In the genomic region with DNA sequence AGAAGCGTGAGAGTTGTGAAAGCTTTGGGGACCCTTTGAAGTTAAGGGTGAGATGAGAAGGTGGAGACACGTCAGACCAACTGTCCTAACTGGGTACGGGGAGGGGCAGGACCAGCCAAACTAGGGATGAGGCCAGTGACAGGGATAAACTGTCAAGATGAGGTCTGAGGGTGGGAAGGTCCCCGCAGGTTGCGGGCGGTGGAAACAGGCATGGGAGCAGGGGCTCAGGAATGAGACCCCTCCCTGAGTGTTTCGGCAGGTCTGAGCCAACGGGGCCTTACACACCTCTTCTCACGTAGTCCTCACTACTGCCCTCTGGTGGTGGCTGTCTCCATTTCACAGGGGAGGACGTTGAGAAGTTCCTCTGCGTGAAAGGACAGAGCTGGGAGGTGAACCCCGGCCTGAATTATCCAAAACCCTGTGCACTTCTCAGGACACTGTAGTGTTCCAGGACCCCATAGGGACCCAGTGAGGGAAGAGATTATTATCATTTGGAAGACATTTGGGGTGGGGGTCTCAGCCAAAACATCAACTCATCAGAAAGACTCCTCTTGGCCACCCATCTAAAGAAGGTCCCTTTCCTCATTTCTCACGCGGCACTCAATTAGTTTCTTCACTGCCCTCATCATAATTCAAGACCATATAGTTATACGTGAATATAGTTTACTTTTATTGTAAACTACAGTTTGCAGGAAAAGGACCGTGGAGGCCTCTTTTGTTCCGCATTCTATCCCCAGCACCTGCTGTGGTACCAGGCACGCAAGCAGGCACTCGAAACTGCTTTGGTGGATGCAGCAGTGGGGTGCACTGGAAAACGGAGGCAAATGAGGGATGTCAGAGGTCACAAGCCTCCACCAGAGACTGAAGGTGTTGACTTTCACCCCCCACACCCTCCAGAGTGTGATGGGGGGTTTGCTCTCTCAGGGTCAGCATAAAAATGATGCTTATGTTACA, we compare ENCODE assay signal across 9 cellular contexts. TPM values are rescaled to one million over a fixed set of nuclear protein-coding genes. Genes with fewer than 3 reads are reported as not detected.
DNase-seq lines count a peak whose midpoint lies in the region; ATAC-seq and TF ChIP-seq lines count a peak whose summit lies in the region.
"Had no signal": no experiment of that assay in that cellular context is flagged by ENCODE, and none has a peak within 500 bp of the region (broad histone marks: within the 10 kb centered on the region; RNA-seq: fewer than 3 reads in every experiment).

No MANE protein-coding gene starts in this region.

- TF ChIP-seq CTCF in C4-2B (conservative IDR thresholded peaks at IDR 0.05): peak; percentile 89
- peak; percentile 83 for TF ChIP-seq CTCF in SK-N-SH (IDR thresholded peaks at IDR 0.05)

- H2AFZ ChIP-seq in SK-N-SH (ENCODE audit: low read depth): peak overlapping the region; percentile 48; the same call in 1 of the 2 replicates

- ATAC-seq in Right ventricle myocardium superior (ENCODE audit: poor library complexity): peak; percentile 88
- ATAC-seq in HG02571 (IDR thresholded peaks at IDR 0.05; ENCODE audit: unreplicated experiment): no peak

- TF ChIP-seq EP300 in SK-N-SH (IDR thresholded peaks at IDR 0.05; ENCODE audit: borderline replicate concordance in 1 of 2, low read depth in 1 of 2, low read length in 1 of 2): no peak

- TF ChIP-seq RAD21 in SK-N-SH (IDR thresholded peaks at IDR 0.05; ENCODE audit: low read length): peak; percentile 64

- H3K27me3 ChIP-seq in SK-N-SH (ENCODE audit: insufficient read depth): no peaks in the 10 kb centered on the region
- no peaks in the 10 kb centered on the region for H3K27me3 ChIP-seq in rectal smooth muscle tissue (ENCODE audit: control insufficient read depth, insufficient read depth, low read length)

- H3K4me1 ChIP-seq in SK-N-SH (ENCODE audit: control insufficient read depth in 1 of 2, insufficient read depth in 2 of 2, low read depth in 1 of 2, low read length in 1 of 2) (peaks cover 0 to 3% of the 10 kb centered on the region in 2 experiments; a peak in 1 of 4 replicates), rectal smooth muscle tissue (ENCODE audit: control insufficient read depth, insufficient read depth, low read length) (no peaks in the 10 kb centered on the region)

- POLR2A ChIA-PET in SK-N-SH (lab: Yijun Ruan, JAX): interaction anchor here (1.0 kb wide), 1 partner anchor 113 kb away, joined by 8 read pairs; a partner anchor contains a TSS

- intact Hi-C loops in Right ventricle myocardium superior (cut with DNase I): loop anchor here (5.0 kb wide), 2 partner anchors 53 to 113 kb away; a partner anchor contains a TSS

- H3K9me2 ChIP-seq in SK-N-SH: no peaks in the 10 kb centered on the region

- H3K9me3 Mint-ChIP-seq in activated naive CD8-positive, alpha-beta T cell treated with anti-CD3 and anti-CD28 coated beads for 36 hours: no peaks in the 10 kb centered on the region

- H3K4me2 ChIP-seq in SK-N-SH: no peak overlapping the region

- DNase-seq in GM19240 (ENCODE audit: insufficient read length, low spot score) (peak; percentile 46), SK-N-SH (peak; percentile 79), Right ventricle myocardium superior (peak; percentile 85)
- peak; percentile 86 for DNase-seq in Jurkat, Clone E6-1 (ENCODE audit: low read depth, low spot score)
- peak; percentile 83 for DNase-seq in activated naive CD8-positive, alpha-beta T cell treated with anti-CD3 and anti-CD28 coated beads for 36 hours

- H3K27ac Mint-ChIP-seq in activated naive CD8-positive, alpha-beta T cell treated with anti-CD3 and anti-CD28 coated beads for 36 hours: peak overlapping the region; percentile 8
- H3K27ac Mint-ChIP-seq: activated naive CD8-positive, alpha-beta T cell had no signal

- no peaks in the 10 kb centered on the region for H3K27me3 Mint-ChIP-seq in activated naive CD8-positive, alpha-beta T cell treated with anti-CD3 and anti-CD28 coated beads for 36 hours

- H3K4me1 Mint-ChIP-seq in activated naive CD8-positive, alpha-beta T cell treated with anti-CD3 and anti-CD28 coated beads for 36 hours: peaks cover 15% of the 10 kb centered on the region

- H3K4me3 Mint-ChIP-seq in activated naive CD8-positive, alpha-beta T cell treated with anti-CD3 and anti-CD28 coated beads for 36 hours: peak overlapping the region; percentile 35
- H3K4me3 Mint-ChIP-seq: activated naive CD8-positive, alpha-beta T cell had no signal

- H4K20me1 ChIP-seq in SK-N-SH (ENCODE audit: insufficient read depth): no peaks in the 10 kb centered on the region

- 42% methylated on average over 20 of the region's 20 CpGs for WGBS in SK-N-SH (ENCODE audit: low lambda C conversion rate)

- CTCF ChIA-PET in SK-N-SH (lab: Yijun Ruan, JAX): interaction anchor here (0.6 to 9.5 kb wide), 43 partner anchors 8 to 566 kb away, joined by 3 to 96 read pairs (median 4); a partner anchor contains a TSS

- H3F3A ChIP-seq in SK-N-SH (replicated peaks; ENCODE audit: insufficient read depth): peaks cover 7% of the 10 kb centered on the region

- H3K9me3 ChIP-seq in SK-N-SH: no peaks in the 10 kb centered on the region

- H3K36me3 ChIP-seq in SK-N-SH (replicated peaks in 1 of 2; ENCODE audit: control insufficient read depth in 1 of 2, insufficient read depth in 2 of 2, low read length in 1 of 2) (no peaks in the 10 kb centered on the region), rectal smooth muscle tissue (ENCODE audit: control insufficient read depth, insufficient read depth, low read length) (no peaks in the 10 kb centered on the region)

- no peak overlapping the region for H3K27ac ChIP-seq in C4-2B
- H3K27ac ChIP-seq in SK-N-SH (ENCODE audit: low read depth in 2 of 2, low read length in 1 of 2): peak overlapping the region in 1 of 2 experiments; percentile 18; a peak in 1 of 4 replicates
- no peak overlapping the region for H3K27ac ChIP-seq in rectal smooth muscle tissue (ENCODE audit: low read depth, low read length)

- H3K9ac ChIP-seq in SK-N-SH (no peak overlapping the region), rectal smooth muscle tissue (ENCODE audit: low read length) (no peak overlapping the region)

- no peaks in the 10 kb centered on the region for H3K79me2 ChIP-seq in SK-N-SH (ENCODE audit: insufficient read depth)

- peak overlapping the region; percentile 29 for H3K4me3 ChIP-seq in Jurkat, Clone E6-1 (ENCODE audit: low read length)
- no peak overlapping the region for H3K4me3 ChIP-seq in SK-N-SH (ENCODE audit: low read depth in 2 of 2, low read length in 1 of 2)
- peak overlapping the region; percentile 40 for H3K4me3 ChIP-seq in rectal smooth muscle tissue (ENCODE audit: low read length)

- H3K36me3 Mint-ChIP-seq in activated naive CD8-positive, alpha-beta T cell treated with anti-CD3 and anti-CD28 coated beads for 36 hours: no peaks in the 10 kb centered on the region

TF ChIP-seq in SK-N-SH, 30 proteins besides CTCF, POLR2A, EP300 and RAD21:
- TF ChIP-seq, protein P1, sequence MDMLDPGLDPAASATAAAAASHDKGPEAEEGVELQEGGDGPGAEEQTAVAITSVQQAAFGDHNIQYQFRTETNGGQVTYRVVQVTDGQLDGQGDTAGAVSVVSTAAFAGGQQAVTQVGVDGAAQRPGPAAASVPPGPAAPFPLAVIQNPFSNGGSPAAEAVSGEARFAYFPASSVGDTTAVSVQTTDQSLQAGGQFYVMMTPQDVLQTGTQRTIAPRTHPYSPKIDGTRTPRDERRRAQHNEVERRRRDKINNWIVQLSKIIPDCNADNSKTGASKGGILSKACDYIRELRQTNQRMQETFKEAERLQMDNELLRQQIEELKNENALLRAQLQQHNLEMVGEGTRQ (IDR thresholded peaks at IDR 0.05; ENCODE audit: borderline replicate concordance, low read depth, low read length): no peak
- peak; percentile 81 for TF ChIP-seq SMC3 (IDR thresholded peaks at IDR 0.05; ENCODE audit: low read depth, low read length)

RNA-seq across cellular contexts. Expression of a gene that starts 21.7 kb away (rescaled TPM):
- 64.5 TPM for polyA plus RNA-seq in Jurkat, Clone E6-1 (2012; ENCODE audit: insufficient read depth, insufficient read length)
- 53.5 and 61.3 TPM in 2 replicates for polyA plus RNA-seq in SK-N-SH (2012; rRNA removed)
- 48.8 and 53.9 TPM in 2 replicates for polyA plus RNA-seq in SK-N-SH (2012; cell fraction: cytosol; rRNA removed)
- polyA plus RNA-seq in SK-N-SH (2012; cell fraction: nucleus; rRNA removed): 37.0 and 46.0 TPM in 2 replicates
- 10 to 100 TPM; 46.1 to 47.4 TPM for total RNA-seq in activated naive CD8-positive, alpha-beta T cell treated with anti-CD3 and anti-CD28 coated beads for 36 hours
- 33.4 TPM for total RNA-seq in Right ventricle myocardium superior

RNA-seq across cellular contexts. Expression of a gene that starts 51.7 kb away (rescaled TPM):
- polyA plus RNA-seq in Jurkat, Clone E6-1 (2012; ENCODE audit: insufficient read depth, insufficient read length): 656 TPM
- 21.6 and 28.4 TPM in 2 replicates for polyA plus RNA-seq in SK-N-SH (2012; rRNA removed)
- 42.1 and 66.2 TPM in 2 replicates for polyA plus RNA-seq in SK-N-SH (2012; cell fraction: cytosol; rRNA removed)
- 11.4 and 12.7 TPM in 2 replicates for polyA plus RNA-seq in SK-N-SH (2012; cell fraction: nucleus; rRNA removed)
- total RNA-seq in activated naive CD8-positive, alpha-beta T cell treated with anti-CD3 and anti-CD28 coated beads for 36 hours: 100 to 1,000 TPM; 397 to 405 TPM
- total RNA-seq in Right ventricle myocardium superior: 47.0 TPM

Comparison
In these comparisons a context has a peak if more than half of its experiments do, and no peak if none do; other contexts are left out.
1. H3K4me3 ChIP-seq: peak in Jurkat, Clone E6-1 (single experiment) and rectal smooth muscle tissue (single experiment); none in SK-N-SH (0 of 2).
2. Peak in every context shown above with its lines, with median percentiles within 50 percentile points of each other: DNase-seq.